In genomic region chr11:65279713-65280459, GRCh38 we compare ENCODE assay signal across 9 cellular contexts. TPM values are rescaled to one million over a fixed set of nuclear protein-coding genes. Genes with fewer than 3 reads are reported as not detected.
A peak's percentile ranks its signal among the peaks of the same experiment; 100 is the strongest.
DNase-seq lines count a peak whose midpoint lies in the region; ATAC-seq, FAIRE-seq and TF ChIP-seq lines count a peak whose summit lies in the region.
"Had no signal": no experiment of that assay in that cellular context is flagged by ENCODE, and none has a peak within 500 bp of the region (broad histone marks: within the 10 kb centered on the region; RNA-seq: fewer than 3 reads in every experiment).

No MANE protein-coding gene starts in this region.

- WGBS in GM12878 (ENCODE audit: insufficient coverage, insufficient replicate concordance, low lambda C conversion rate, missing lambda C conversion rate): 2% methylated on average over 5 of the region's 5 CpGs

- peaks cover 32% of the 10 kb centered on the region for H3F3A ChIP-seq in PC-3 (ENCODE audit: low read length, unreplicated experiment)

- SMC1A ChIA-PET in GM12878 (lab: Charles Lee; ENCODE audit: uncharacterized antibody, unreplicated experiment): interaction anchor here (0.6 to 10.3 kb wide), 7 partner anchors 10 to 352 kb away, joined by 3 to 180 read pairs (median 8); partner anchors contain the start of genes CDC42EP2 and POLA2

- TSS peak; percentile 88 for BruUV-seq in PC-3 (replicated peaks; lab: Mats Ljungman, UMichigan)
- no TSS peak for BruUV-seq in GM12878 (replicated peaks; lab: Mats Ljungman, UMichigan)

- in situ Hi-C loops in GM12878 (cut with MboI): no loop called here

- H3K9me3 ChIP-seq in PC-3 (ENCODE audit: low read length) (no peaks in the 10 kb centered on the region), GM12878 (replicated peaks; ENCODE audit: control insufficient read depth, insufficient read depth, low read length) (no peaks in the 10 kb centered on the region)
- H3K9me3 ChIP-seq in naive thymus-derived CD4-positive, alpha-beta T cell (ENCODE audit: control insufficient read depth in 2 of 3, low read length in 3 of 3): no peaks in the 10 kb centered on the region

- DNase-seq in AG09309 (ENCODE audit: low read depth) (peak; percentile 86), PC-3 (peak; percentile 93), GM12878 (ENCODE audit: low read depth, low spot score) (peak; percentile 46), NCI-H2227 treated with DMSO at 0.1 percent for 48 hours (lab: John Stamatoyannopoulos, UW) (no peak), NCI-H146 (lab: John Stamatoyannopoulos, UW) (no peak)
- peak in 1 of 9 donors; percentile 41 for DNase-seq in naive thymus-derived CD4-positive, alpha-beta T cell

- ATAC-seq in PC-3: peak; percentile 73
- peak; percentile 93 for ATAC-seq in GM12878
- peak; percentile 45 for ATAC-seq in naive thymus-derived CD4-positive, alpha-beta T cell
- ATAC-seq in GM21717 (IDR thresholded peaks at IDR 0.05; ENCODE audit: unreplicated experiment): no peak
- no peak for ATAC-seq in GM18867 (IDR thresholded peaks at IDR 0.05; ENCODE audit: unreplicated experiment)

- TF ChIP-seq CTCF in AG09309 (IDR thresholded peaks at IDR 0.05; ENCODE audit: control insufficient read depth, insufficient read depth, low read depth, low read length, missing control alignments) (no peak), PC-3 (conservative IDR thresholded peaks at IDR 0.05; ENCODE audit: low read depth, low read length) (no peak), GM12878 (IDR thresholded peaks at IDR 0.05 in 2 of 3, conservative IDR thresholded peaks at IDR 0.05 in 1 of 3; ENCODE audit: control insufficient read depth in 2 of 3, extremely low read depth in 1 of 3, insufficient read depth in 1 of 3, low read depth in 3 of 3, low read length in 3 of 3) (no peak)

- POLR2A ChIA-PET in PC-3 (lab: Charles Lee; ENCODE audit: unreplicated experiment) (interaction anchor here (0.5 to 1.5 kb wide), 8 partner anchors 10 to 500 kb away, joined by 3 to 10 read pairs (median 4); partner anchors contain the start of genes DPF2 and NEAT1), GM12878 (lab: Charles Lee) (interaction anchor here (0.5 to 2.2 kb wide), 9 partner anchors 8 to 411 kb away, joined by 3 to 9 read pairs (median 4); partner anchors contain the start of genes CDC42EP2, DPF2 and POLA2)
- POLR2A ChIA-PET in naive thymus-derived CD4-positive, alpha-beta T cell (lab: Charles Lee): no interaction called here

- no peak for TF ChIP-seq EP300 in GM12878 (IDR thresholded peaks at IDR 0.05; ENCODE audit: borderline replicate concordance in 1 of 2, control insufficient read depth in 1 of 2, low read depth in 2 of 2, low read length in 2 of 2)

- H3K36me3 ChIP-seq in PC-3 (ENCODE audit: low read depth, low read length) (peaks cover 69% of the 10 kb centered on the region), GM12878 (ENCODE audit: control insufficient read depth in 2 of 2, insufficient read depth in 2 of 2, low read length in 1 of 2) (peaks cover 14 to 34% of the 10 kb centered on the region in 2 experiments)
- peaks cover 3 to 74% (median 12%) of the 10 kb centered on the region in 3 experiments for H3K36me3 ChIP-seq in naive thymus-derived CD4-positive, alpha-beta T cell (ENCODE audit: control insufficient read depth in 2 of 3, insufficient read depth in 3 of 3, low read length in 3 of 3)

- peak overlapping the region in 3 of 9 donors; percentile 23 to 79 (median 72) for H3K27ac Mint-ChIP-seq in naive thymus-derived CD4-positive, alpha-beta T cell

- peak; percentile 7 for FAIRE-seq in GM12878 (lab: Jason Lieb, UNC)
- FAIRE-seq: GM18507 had no signal

- H3K27me3 ChIP-seq in PC-3 (ENCODE audit: low read length): no peaks in the 10 kb centered on the region
- no peaks in the 10 kb centered on the region for H3K27me3 ChIP-seq in GM12878 (replicated peaks in 1 of 2; ENCODE audit: control insufficient read depth in 2 of 2, insufficient read depth in 2 of 2, low read length in 1 of 2)
- H3K27me3 ChIP-seq in naive thymus-derived CD4-positive, alpha-beta T cell (ENCODE audit: control insufficient read depth in 2 of 2, insufficient read depth in 2 of 2, low read length in 2 of 2): no peaks in the 10 kb centered on the region

- H3K79me2 ChIP-seq in PC-3 (ENCODE audit: low read length): no peaks in the 10 kb centered on the region
- H3K79me2 ChIP-seq in GM12878 (ENCODE audit: control insufficient read depth, insufficient read depth, low read length): no peaks in the 10 kb centered on the region

- RAD21 ChIA-PET in GM12878 (lab: Charles Lee; ENCODE audit: unreplicated experiment): interaction anchor here (1.0 to 8.7 kb wide), 8 partner anchors 10 to 432 kb away, joined by 3 to 254 read pairs (median 5); partner anchors contain the start of genes CDC42EP2, DPF2 and POLA2

- CTCF ChIA-PET in PC-3 (lab: Charles Lee): interaction anchor here (0.6 to 1.5 kb wide), 5 partner anchors 11 to 47 kb away, joined by 3 to 8 read pairs (median 5); no protein-coding TSS in a partner anchor
- CTCF ChIA-PET in GM12878 (lab: Yijun Ruan, JAX): interaction anchor here (0.7 to 11.8 kb wide), 8 partner anchors 8 to 59 kb away, joined by 4 to 351 read pairs (median 8); partner anchors contain the start of genes CDC42EP2 and DPF2
- CTCF ChIA-PET in naive thymus-derived CD4-positive, alpha-beta T cell (lab: Charles Lee): interaction anchor here (0.5 to 1.3 kb wide), 2 partner anchors 54 to 157 kb away, joined by 3 to 4 read pairs; no protein-coding TSS in a partner anchor

- intact Hi-C loops in PC-3 (cut with micrococcal nuclease): no loop called here
- intact Hi-C loops in GM12878 (cut with micrococcal nuclease; ENCODE audit: unreplicated experiment): no loop called here
- intact Hi-C loops in naive thymus-derived CD4-positive, alpha-beta T cell (cut with micrococcal nuclease): no loop called here

- H3K9ac ChIP-seq in PC-3 (ENCODE audit: low read length) (peak overlapping the region; percentile 76), GM12878 (ENCODE audit: control insufficient read depth, insufficient read depth, low read length) (peak overlapping the region; percentile 2; the same call in 1 of the 2 replicates)

- H2AFZ ChIP-seq in PC-3 (ENCODE audit: low read length) (no peak overlapping the region), GM12878 (ENCODE audit: control insufficient read depth, low read depth, low read length) (no peak overlapping the region; the same call in none of the 2 replicates)

- H3K9me2 ChIP-seq in PC-3 (replicated peaks; ENCODE audit: low read length): no peaks in the 10 kb centered on the region

- H3K27me3 Mint-ChIP-seq in naive thymus-derived CD4-positive, alpha-beta T cell: no peaks in the 10 kb centered on the region

- peak overlapping the region in 2 of 10 donors; percentile 16 to 55 for H3K4me3 Mint-ChIP-seq in naive thymus-derived CD4-positive, alpha-beta T cell

- H3K27ac ChIP-seq in PC-3 (ENCODE audit: low read length): peak overlapping the region; percentile 96
- H3K27ac ChIP-seq in GM12878 (ENCODE audit: control insufficient read depth, insufficient read depth): peak overlapping the region; percentile 79
- no peak overlapping the region for H3K27ac ChIP-seq in naive thymus-derived CD4-positive, alpha-beta T cell (ENCODE audit: low read depth, low read length)

- H3K4me1 Mint-ChIP-seq in naive thymus-derived CD4-positive, alpha-beta T cell: peaks cover 0 to 22% (median 0%) of the 10 kb centered on the region in 7 donors

- TF ChIP-seq RAD21 in GM12878 (IDR thresholded peaks at IDR 0.05; ENCODE audit: insufficient read depth, low read depth, low read length): no peak

- H4K20me1 ChIP-seq in PC-3 (ENCODE audit: low read length) (no peaks in the 10 kb centered on the region), GM12878 (ENCODE audit: control insufficient read depth, insufficient read depth) (no peaks in the 10 kb centered on the region)

- H3K4me1 ChIP-seq in PC-3 (ENCODE audit: insufficient read depth, low read length) (peaks cover 57% of the 10 kb centered on the region), GM12878 (ENCODE audit: control insufficient read depth, insufficient read depth, low read length) (peaks cover 9% of the 10 kb centered on the region; the same call in 1 of the 2 replicates)
- no peaks in the 10 kb centered on the region for H3K4me1 ChIP-seq in naive thymus-derived CD4-positive, alpha-beta T cell (ENCODE audit: control insufficient read depth in 2 of 2, insufficient read depth in 2 of 2, low read length in 2 of 2)

- no peaks in the 10 kb centered on the region for H3K9me3 Mint-ChIP-seq in naive thymus-derived CD4-positive, alpha-beta T cell

- peak overlapping the region; percentile 66 for H3K4me2 ChIP-seq in PC-3 (ENCODE audit: low read length)
- H3K4me2 ChIP-seq in GM12878 (ENCODE audit: control insufficient read depth, insufficient read depth): peak overlapping the region; percentile 1; the same call in 1 of the 2 replicates

- H3K36me3 Mint-ChIP-seq in naive thymus-derived CD4-positive, alpha-beta T cell: peaks cover 0 to 38% (median 19%) of the 10 kb centered on the region in 5 donors

- TF ChIP-seq POLR2A in GM12878 (IDR thresholded peaks at IDR 0.05; ENCODE audit: low read depth, low read length): no peak

- no peak overlapping the region for H3K4me3 ChIP-seq in AG09309 (ENCODE audit: control insufficient read depth, low read depth, low read length)
- peak overlapping the region; percentile 21; the same call in 1 of the 2 replicates for H3K4me3 ChIP-seq in PC-3 (ENCODE audit: low read length)
- H3K4me3 ChIP-seq in GM12878: no peak overlapping the region
- no peak overlapping the region for H3K4me3 ChIP-seq in naive thymus-derived CD4-positive, alpha-beta T cell (ENCODE audit: low read length)

RNA-seq across cellular contexts. Expression of gene POLA2, which starts 18.1 kb away (rescaled TPM):
- total RNA-seq in PC-3 (2014; rRNA removed) (29.0 and 39.7 TPM in 2 replicates), GM12878 (2014; rRNA removed) (53.8 and 56.5 TPM in 2 replicates), GM12878 (2014; rRNA removed; fragmentation: Illumina TruSeq; extraction: Trizol) (53.4 and 55.5 TPM in 2 replicates), GM12878 (2021) (46.2 and 49.5 TPM in 2 replicates)
- total RNA-seq in GM12878 (2013; cell fraction: nucleolus; rRNA removed): 81.0 and 93.1 TPM in 2 replicates
- 11.7 TPM for polyA plus RNA-seq in GM12878 (2011; ENCODE audit: low read depth)
- polyA plus RNA-seq in GM12878 (2011; rRNA removed) (75.3 and 93.0 TPM in 2 replicates), GM12878 (2014; fragmentation: Illumina TruSeq; extraction: Trizol) (121 and 146 TPM in 2 replicates), GM12878 (2014; fragmentation: Nextera tagmentation; extraction: Ambion mirVana) (1 to 10 TPM; 4.2 to 8.7 TPM), GM12878 (2014; rRNA removed) (55.8 and 56.3 TPM in 2 replicates), GM12878 (2016; fragmentation: Nextera tagmentation; extraction: Ambion mirVana) (100 to 1,000 TPM; 112 to 115 TPM)
- 76.4 and 81.2 TPM in 2 replicates for polyA plus RNA-seq in GM12878 (2011; cell fraction: cytosol; rRNA removed)
- polyA plus RNA-seq in GM12878 (2011; cell fraction: nucleus; rRNA removed): 87.8 and 107 TPM in 2 replicates
- polyA plus RNA-seq in GM12878 (2012): 22.4 and 27.2 TPM in 2 replicates
- polyA minus RNA-seq in GM12878 (2011; rRNA and poly(A)+ RNA removed): 89.5 and 104 TPM in 2 replicates
- 20.0 and 23.6 TPM in 2 replicates for polyA minus RNA-seq in GM12878 (2011; cell fraction: cytosol; rRNA and poly(A)+ RNA removed)
- polyA minus RNA-seq in GM12878 (2011; cell fraction: nucleus; rRNA and poly(A)+ RNA removed): 37.4 and 51.2 TPM in 2 replicates
- total RNA-seq in naive thymus-derived CD4-positive, alpha-beta T cell: 10 to 100 TPM; 13.4 to 51.6 (median 27.8) TPM
- 10 to 100 TPM in 1 of 2 donors, 1 to 10 TPM in 1; 9.0 to 12.9 TPM for polyA plus RNA-seq in naive thymus-derived CD4-positive, alpha-beta T cell

RNA-seq across cellular contexts. Expression of gene CDC42EP2, which starts 34.8 kb away (rescaled TPM):
- total RNA-seq in PC-3 (2014; rRNA removed): 16.6 and 25.7 TPM in 2 replicates
- total RNA-seq in GM12878 (2013; cell fraction: nucleolus; rRNA removed): 3.5 and 4.6 TPM in 2 replicates
- total RNA-seq in GM12878 (2014; rRNA removed): 0.44 TPM in 1 of 2 replicates, not detected in the other
- total RNA-seq in GM12878 (2014; rRNA removed; fragmentation: Illumina TruSeq; extraction: Trizol): 0.23 TPM in 1 of 2 replicates, not detected in the other
- 0.66 and 1.2 TPM in 2 replicates for total RNA-seq in GM12878 (2021)
- polyA plus RNA-seq in GM12878 (2011; ENCODE audit: low read depth): 0.13 TPM
- polyA plus RNA-seq in GM12878 (2011; rRNA removed): 0.03 TPM in 1 of 2 replicates, not detected in the other
- 0.08 TPM in 1 of 2 replicates, not detected in the other for polyA plus RNA-seq in GM12878 (2011; cell fraction: cytosol; rRNA removed)
- 0.41 and 0.58 TPM in 2 replicates for polyA plus RNA-seq in GM12878 (2011; cell fraction: nucleus; rRNA removed)
- polyA plus RNA-seq in GM12878 (2012): 0.88 and 1.3 TPM in 2 replicates
- polyA plus RNA-seq in GM12878 (2014; fragmentation: Illumina TruSeq; extraction: Trizol): 0.06 TPM in 1 of 2 replicates, not detected in the other
- under 1 TPM in 1 of 2 experiments, not detected in 1; 0.07 TPM for polyA plus RNA-seq in GM12878 (2014; fragmentation: Nextera tagmentation; extraction: Ambion mirVana)
- 0.12 and 0.41 TPM in 2 replicates for polyA plus RNA-seq in GM12878 (2014; rRNA removed)
- polyA plus RNA-seq in GM12878 (2016; fragmentation: Nextera tagmentation; extraction: Ambion mirVana): under 1 TPM; 0.09 to 0.13 TPM
- 0.46 TPM in 1 of 2 replicates, not detected in the other for polyA minus RNA-seq in GM12878 (2011; rRNA and poly(A)+ RNA removed)
- 0.53 TPM in 1 of 2 replicates, not detected in the other for polyA minus RNA-seq in GM12878 (2011; cell fraction: cytosol; rRNA and poly(A)+ RNA removed)
- polyA minus RNA-seq in GM12878 (2011; cell fraction: nucleus; rRNA and poly(A)+ RNA removed): 0.12 TPM in 1 of 2 replicates, not detected in the other
- total RNA-seq in naive thymus-derived CD4-positive, alpha-beta T cell: 1 to 10 TPM in 2 of 5 experiments, under 1 TPM in 3; 0.58 to 1.8 (median 0.89) TPM
- polyA plus RNA-seq in naive thymus-derived CD4-positive, alpha-beta T cell: not detected

RNA-seq across cellular contexts. Expression of gene DPF2, which starts 53.8 kb away (rescaled TPM):
- total RNA-seq in PC-3 (2014; rRNA removed) (45.8 and 63.1 TPM in 2 replicates), GM12878 (2014; rRNA removed) (34.0 and 36.2 TPM in 2 replicates), GM12878 (2014; rRNA removed; fragmentation: Illumina TruSeq; extraction: Trizol) (27.5 and 27.9 TPM in 2 replicates), GM12878 (2021) (49.2 and 57.3 TPM in 2 replicates)
- 54.0 and 61.9 TPM in 2 replicates for total RNA-seq in GM12878 (2013; cell fraction: nucleolus; rRNA removed)
- 20.0 TPM for polyA plus RNA-seq in GM12878 (2011; ENCODE audit: low read depth)
- polyA plus RNA-seq in GM12878 (2011; rRNA removed) (24.3 and 29.4 TPM in 2 replicates), GM12878 (2014; fragmentation: Illumina TruSeq; extraction: Trizol) (44.0 and 54.1 TPM in 2 replicates), GM12878 (2014; fragmentation: Nextera tagmentation; extraction: Ambion mirVana) (10 to 100 TPM; 14.7 to 15.0 TPM), GM12878 (2014; rRNA removed) (32.0 and 33.1 TPM in 2 replicates), GM12878 (2016; fragmentation: Nextera tagmentation; extraction: Ambion mirVana) (10 to 100 TPM; 56.8 to 60.0 TPM)
- 40.3 and 53.9 TPM in 2 replicates for polyA plus RNA-seq in GM12878 (2011; cell fraction: cytosol; rRNA removed)
- 79.8 and 81.5 TPM in 2 replicates for polyA plus RNA-seq in GM12878 (2011; cell fraction: nucleus; rRNA removed)
- 37.2 and 38.7 TPM in 2 replicates for polyA plus RNA-seq in GM12878 (2012)
- 28.1 and 45.1 TPM in 2 replicates for polyA minus RNA-seq in GM12878 (2011; rRNA and poly(A)+ RNA removed)
- 15.8 and 23.3 TPM in 2 replicates for polyA minus RNA-seq in GM12878 (2011; cell fraction: cytosol; rRNA and poly(A)+ RNA removed)
- 19.9 and 34.4 TPM in 2 replicates for polyA minus RNA-seq in GM12878 (2011; cell fraction: nucleus; rRNA and poly(A)+ RNA removed)
- 10 to 100 TPM; 45.3 to 99.3 (median 88.1) TPM for total RNA-seq in naive thymus-derived CD4-positive, alpha-beta T cell
- 10 to 100 TPM; 52.4 to 70.6 TPM for polyA plus RNA-seq in naive thymus-derived CD4-positive, alpha-beta T cell

Comparison
In these comparisons a context has a peak if more than half of its experiments do, and no peak if none do; other contexts are left out.
1. DNase-seq: peak in AG09309 (single experiment), PC-3 (single experiment) and GM12878 (single experiment); none in NCI-H2227 treated with DMSO at 0.1 percent for 48 hours (single experiment) and NCI-H146 (single experiment).
2. ATAC-seq: peak in PC-3 (single experiment), GM12878 (single experiment) and naive thymus-derived CD4-positive, alpha-beta T cell (single experiment); none in GM21717 (single experiment) and GM18867 (single experiment).